10 cellular contexts compared by ENCODE assay signal in genomic region chr5:138900281-138900965, GRCh38. TPM values are rescaled to one million over a fixed set of nuclear protein-coding genes. Genes with fewer than 3 reads are reported as not detected.
A peak's percentile ranks its signal among the peaks of the same experiment; 100 is the strongest.
DNase-seq lines count a peak whose midpoint lies in the region; ATAC-seq, FAIRE-seq and TF ChIP-seq lines count a peak whose summit lies in the region.
"Had no signal": no experiment of that assay in that cellular context is flagged by ENCODE, and none has a peak within 500 bp of the region (broad histone marks: within the 10 kb centered on the region; RNA-seq: fewer than 3 reads in every experiment).

No MANE protein-coding gene starts in this region.

- H3K4me1 ChIP-seq in BLaER1 treated with 17β-estradiol and CSF1 and Interleukin-3, amounts not matched to agents 10 nM and 100 nM: peaks cover 32 to 48% (median 40%) of the 10 kb centered on the region in 10 experiments

- H3K9ac ChIP-seq in BLaER1 treated with 17β-estradiol and CSF1 and Interleukin-3, amounts not matched to agents 10 nM and 100 nM: peak overlapping the region in 10 of 11 experiments; percentile 19 to 57 (median 44); a peak in 14 of 22 replicates

- no peak for TF ChIP-seq CTCF in astrocyte of the spinal cord (IDR thresholded peaks at IDR 0.05; ENCODE audit: low read depth, low read length)

- peak overlapping the region in 2 of 10 experiments; percentile 1 to 6; a peak in 1 of 20 replicates for H3K4me3 ChIP-seq in BLaER1 treated with 17β-estradiol and CSF1 and Interleukin-3, amounts not matched to agents 10 nM and 100 nM
- no peak overlapping the region for H3K4me3 ChIP-seq in astrocyte of the spinal cord (ENCODE audit: low read depth, low read length)

- in situ Hi-C loops in astrocyte of the spinal cord (cut with HindIII; ENCODE audit: low sequenced_read_pairs): no loop called here

- peak; percentile 49 for DNase-seq in HTR-8/SVneo (ENCODE audit: insufficient read length, low spot score)
- DNase-seq in astrocyte of the spinal cord (ENCODE audit: low read depth, low spot score): peak; percentile 80
- DNase-seq in lung microvascular endothelial cell (ENCODE audit: low read depth in 2 of 2): peak; percentile 85 to 90
- no peak for DNase-seq in stimulated activated naive CD4-positive, alpha-beta T cell treated with Interleukin-2 at 50 U/mL for 16 hours (lab: John Stamatoyannopoulos, UW)
- no peak for DNase-seq in Kasumi-1 (lab: John Stamatoyannopoulos, UW)
- DNase-seq: NCI-H524 had no signal

- FAIRE-seq in HTR-8/SVneo (lab: Jason Lieb, UNC): no peak

- peaks cover 0 to 41% (median 15%) of the 10 kb centered on the region in 11 experiments; a peak in 12 of 22 replicates for H4K20me1 ChIP-seq in BLaER1 treated with 17β-estradiol and CSF1 and Interleukin-3, amounts not matched to agents 10 nM and 100 nM

- H3K36me3 ChIP-seq in BLaER1 treated with 17β-estradiol and CSF1 and Interleukin-3, amounts not matched to agents 10 nM and 100 nM: peaks cover 46 to 67% (median 54%) of the 10 kb centered on the region in 11 experiments

- H3K27ac ChIP-seq in BLaER1 treated with 17β-estradiol and CSF1 and Interleukin-3, amounts not matched to agents 10 nM and 100 nM: peak overlapping the region; percentile 1 to 69 (median 59); a peak in 21 of 22 replicates

- no peaks in the 10 kb centered on the region for H3K27me3 ChIP-seq in BLaER1 treated with 17β-estradiol and CSF1 and Interleukin-3, amounts not matched to agents 10 nM and 100 nM

- ATAC-seq in HG03135 (IDR thresholded peaks at IDR 0.05; ENCODE audit: unreplicated experiment): no peak
- ATAC-seq in HG02840 (IDR thresholded peaks at IDR 0.05; ENCODE audit: low FRiP score, unreplicated experiment): no peak
- ATAC-seq: natural killer cell treated with Interleukin-12 subunit alpha and Interleukin-12 subunit beta and Interleukin-15 and Interleukin-18, amount 100 ng/mL, for 72 hours had no signal

- peak overlapping the region; percentile 59 to 83 (median 76) for H3K4me2 ChIP-seq in BLaER1 treated with 17β-estradiol and CSF1 and Interleukin-3, amounts not matched to agents 10 nM and 100 nM

- H3K9me3 ChIP-seq in BLaER1 treated with 17β-estradiol and CSF1 and Interleukin-3, amounts not matched to agents 10 nM and 100 nM (replicated peaks in 1 of 11): peaks cover 5 to 18% (median 12%) of the 10 kb centered on the region in 11 experiments; a peak in 15 of 22 replicates

RNA-seq across cellular contexts. Expression of gene LRRTM2, which starts 25.3 kb away (rescaled TPM):
- total RNA-seq in lung microvascular endothelial cell: 0.40 and 1.3 TPM in 2 replicates

Comparison
In these comparisons a context has a peak if more than half of its experiments do, and no peak if none do; other contexts are left out.
1. DNase-seq: peak in HTR-8/SVneo (single experiment), astrocyte of the spinal cord (single experiment) and lung microvascular endothelial cell (2 of 2); none in stimulated activated naive CD4-positive, alpha-beta T cell treated with Interleukin-2 at 50 U/mL for 16 hours (single experiment) and Kasumi-1 (0 of 2).